34 cellular contexts compared by ENCODE assay signal in the genomic region with DNA sequence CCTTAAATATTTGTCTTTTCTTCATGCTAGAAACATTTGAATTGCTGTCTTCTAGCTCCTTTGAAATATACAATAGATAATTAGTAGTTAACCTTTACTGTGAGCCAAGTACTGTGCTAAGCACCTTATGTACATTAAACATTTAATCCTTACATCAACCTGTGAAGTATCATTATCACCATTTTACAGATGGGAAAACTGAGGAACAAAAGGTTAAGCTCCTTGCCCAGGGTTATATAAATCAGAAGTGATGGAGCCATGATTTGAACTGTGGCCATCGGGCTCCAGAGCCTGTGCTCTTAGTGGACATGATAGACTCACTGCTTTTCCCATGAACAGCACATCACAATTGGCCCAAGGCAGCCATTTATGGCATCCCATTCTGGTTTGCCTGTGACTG.
"Had no signal": no experiment of that assay in that cellular context is flagged by ENCODE, and none has a peak within 500 bp of the region (broad histone marks: within the 10 kb centered on the region; RNA-seq: fewer than 3 reads in every experiment).

No MANE protein-coding gene starts in this region.

- H3K4me3 ChIP-seq: adrenal gland, body of pancreas, breast epithelium had no signal

- FAIRE-seq: astrocyte, TTC549 had no signal

- ATAC-seq: activated CD8-positive, alpha-beta T cell treated with anti-CD3 and anti-CD28 coated beads for 36 hours; activated naive CD4-positive, alpha-beta T cell treated with anti-CD3 and anti-CD28 coated beads, Interleukin-2, amount 50 U/mL, for 72 hours; activated T-cell treated with anti-CD3 and anti-CD28 coated beads, Interleukin-2, amount 50 U/mL, for 4 hours; activated T-cell treated with anti-CD3 and anti-CD28 coated beads, Interleukin-2, amount 50 U/mL, for 72 hours; activated T-helper 17 cell treated with anti-CD3 and anti-CD28 coated beads, Interleukin-2, amount 50 U/mL, for 72 hours; body of pancreas had no signal

- H3K27ac ChIP-seq: adrenal gland, brain microvascular endothelial cell, breast epithelium, VCaP had no signal

- H3K27me3 ChIP-seq: adrenal gland, body of pancreas, brain microvascular endothelial cell, breast epithelium had no signal

- H3K36me3 ChIP-seq: adrenal gland, brain microvascular endothelial cell, breast epithelium had no signal

- DNase-seq: activated B cell treated with CpG ODN at 0.5 μM for 24 hours; activated CD4-positive, alpha-beta memory T cell treated with anti-CD3 and anti-CD28 coated beads for 36 hours; activated CD4-positive, alpha-beta T cell treated with anti-CD3 and anti-CD28 coated beads for 4 hours; activated CD4-positive, alpha-beta T cell treated with anti-CD3 and anti-CD28 coated beads, Interleukin-2, amount 10 ng/mL, durations not matched to agents 24 days and 14 days; activated CD4-positive, alpha-beta T cell treated with anti-CD3 and anti-CD28 coated beads, Interleukin-2, amount 50 U/mL, for 1 hour; activated CD4-positive, alpha-beta T cell treated with anti-CD3 and anti-CD28 coated beads, Interleukin-2, amount 50 U/mL, for 4 hours; activated CD4-positive, CD25-positive, alpha-beta regulatory T cell treated with anti-CD3 and anti-CD28 coated beads, Interleukin-2, amount 50 U/mL, for 72 hours; activated CD8-positive, alpha-beta memory T cell treated with anti-CD3 and anti-CD28 coated beads, Interleukin-2, amount 50 U/mL, for 4 hours; activated CD8-positive, alpha-beta T cell treated with anti-CD3 and anti-CD28 coated beads for 36 hours; activated effector memory CD4-positive, alpha-beta T cell treated with anti-CD3 and anti-CD28 coated beads, Interleukin-2, amount 50 U/mL, for 16 hours; activated gamma-delta T cell treated with Interleukin-2 at 50 U/mL for 16 hours; activated naive CD4-positive, alpha-beta T cell; activated naive CD4-positive, alpha-beta T cell treated with anti-CD3 and anti-CD28 coated beads for 36 hours; activated naive CD4-positive, alpha-beta T cell treated with anti-CD3 and anti-CD28 coated beads, Interleukin-2, amount 50 U/mL, for 16 hours; activated naive CD8-positive, alpha-beta T cell treated with anti-CD3 and anti-CD28 coated beads for 36 hours; activated T-cell treated with anti-CD3 and anti-CD28 coated beads for 4 hours; activated T-cell treated with anti-CD3 and anti-CD28 coated beads, Interleukin-2, amount 50 U/mL, for 1 hour; activated T-cell treated with anti-CD3 and anti-CD28 coated beads, Interleukin-2, amount 50 U/mL, for 4 hours; activated T-cell treated with anti-CD3 and anti-CD28 coated beads, Interleukin-2, amount 50 U/mL, for 72 hours; adrenal gland; amniotic stem cell; aorta; body of pancreas; brain microvascular endothelial cell; caudate nucleus; T-helper 1 cell; T-helper 2 cell; T-helper 9 cell had no signal

- H3K9me3 ChIP-seq: adrenal gland, body of pancreas, breast epithelium had no signal

- H3K4me1 ChIP-seq: breast epithelium had no signal
